ENCODE assay signal across 9 cellular contexts in genomic region chr1:9626201-9626608, GRCh38. TPM values are rescaled to one million over a fixed set of nuclear protein-coding genes. Genes with fewer than 3 reads are reported as not detected.
DNase-seq lines count a peak whose midpoint lies in the region; ATAC-seq, FAIRE-seq and TF ChIP-seq lines count a peak whose summit lies in the region.
"Had no signal": no experiment of that assay in that cellular context is flagged by ENCODE, and none has a peak within 500 bp of the region (broad histone marks: within the 10 kb centered on the region; RNA-seq: fewer than 3 reads in every experiment).

No MANE protein-coding gene starts in this region.

- TF ChIP-seq CTCF in RWPE1 (conservative IDR thresholded peaks at IDR 0.05; ENCODE audit: low read depth) = no peak

- FAIRE-seq in urothelium cell line (lab: Jason Lieb, UNC) = no peak
- FAIRE-seq: frontal cortex had no signal

- H3K4me3 Mint-ChIP-seq in activated CD4-positive, alpha-beta memory T cell treated with anti-CD3 and anti-CD28 coated beads for 36 hours = peak overlapping the region; percentile 87
- H3K4me3 Mint-ChIP-seq in stimulated activated naive B cell treated with anti-CD40 and anti-IgM and Interleukin-4, amounts not matched to agents 10 μg/mL and 1 μg/mL and 100 μg/mL, for 72 hours = peak overlapping the region; percentile 94 to 95

- CTCF ChIA-PET in activated CD4-positive, alpha-beta memory T cell treated with anti-CD3 and anti-CD28 coated beads for 36 hours (lab: Charles Lee) = interaction anchor here (0.6 to 6.6 kb wide), 28 partner anchors 9 to 387 kb away, joined by 3 to 113 read pairs (median 6); partner anchors contain the start of genes CLSTN1 and PIK3CD
- CTCF ChIA-PET in RWPE1 (lab: Yijun Ruan, JAX) = interaction anchor here (0.6 to 2.0 kb wide), 22 partner anchors 9 to 841 kb away, joined by 3 to 14 read pairs (median 4); no protein-coding TSS in a partner anchor

- H3K27ac ChIP-seq in RWPE1 = no peak overlapping the region

- intact Hi-C loops in activated CD4-positive, alpha-beta memory T cell treated with anti-CD3 and anti-CD28 coated beads for 36 hours (cut with micrococcal nuclease) = loop anchor here (2.0 kb wide), 1 partner anchor 657 kb away; no protein-coding TSS in a partner anchor

- H3K27me3 Mint-ChIP-seq in activated CD4-positive, alpha-beta memory T cell treated with anti-CD3 and anti-CD28 coated beads for 36 hours = peaks cover 4% of the 10 kb centered on the region
- H3K27me3 Mint-ChIP-seq in stimulated activated naive B cell treated with anti-CD40 and anti-IgM and Interleukin-4, amounts not matched to agents 10 μg/mL and 1 μg/mL and 100 μg/mL, for 72 hours = no peaks in the 10 kb centered on the region

- H3K4me1 Mint-ChIP-seq in activated CD4-positive, alpha-beta memory T cell treated with anti-CD3 and anti-CD28 coated beads for 36 hours (ENCODE audit: low read depth) = peaks cover 34% of the 10 kb centered on the region
- H3K4me1 Mint-ChIP-seq in stimulated activated naive B cell treated with anti-CD40 and anti-IgM and Interleukin-4, amounts not matched to agents 10 μg/mL and 1 μg/mL and 100 μg/mL, for 72 hours = peaks cover 35 to 67% of the 10 kb centered on the region in 2 donors

- H3K36me3 Mint-ChIP-seq in activated CD4-positive, alpha-beta memory T cell treated with anti-CD3 and anti-CD28 coated beads for 36 hours = peaks cover 12% of the 10 kb centered on the region
- peaks cover 12 to 19% of the 10 kb centered on the region in 2 donors for H3K36me3 Mint-ChIP-seq in stimulated activated naive B cell treated with anti-CD40 and anti-IgM and Interleukin-4, amounts not matched to agents 10 μg/mL and 1 μg/mL and 100 μg/mL, for 72 hours

- H3K9me3 Mint-ChIP-seq in activated CD4-positive, alpha-beta memory T cell treated with anti-CD3 and anti-CD28 coated beads for 36 hours = no peaks in the 10 kb centered on the region
- no peaks in the 10 kb centered on the region for H3K9me3 Mint-ChIP-seq in stimulated activated naive B cell treated with anti-CD40 and anti-IgM and Interleukin-4, amounts not matched to agents 10 μg/mL and 1 μg/mL and 100 μg/mL, for 72 hours

- DNase-seq in activated T-cell treated with anti-CD3 and anti-CD28 coated beads for 48 hours (ENCODE audit: low read depth) (peak; percentile 12), activated T-cell treated with anti-CD3 and anti-CD28 coated beads for 4 hours (no peak), HuH-7.5 (ENCODE audit: low spot score) (no peak), urothelium cell line (ENCODE audit: low spot score) (no peak), RWPE1 (ENCODE audit: low spot score) (no peak)
- DNase-seq in activated CD4-positive, alpha-beta memory T cell treated with anti-CD3 and anti-CD28 coated beads for 36 hours = peak; percentile 46
- DNase-seq in stimulated activated naive B cell treated with anti-CD40 and anti-IgM and Interleukin-4, amounts not matched to agents 10 μg/mL and 1 μg/mL and 100 μg/mL, for 72 hours = peak; percentile 83

- POLR2A ChIA-PET in activated CD4-positive, alpha-beta memory T cell treated with anti-CD3 and anti-CD28 coated beads for 36 hours (lab: Charles Lee) = interaction anchor here (0.7 to 6.6 kb wide), 7 partner anchors 18 to 91 kb away, joined by 3 to 114 read pairs (median 3); partner anchors contain the start of gene PIK3CD
- POLR2A ChIA-PET in RWPE1 (lab: Yijun Ruan, JAX; ENCODE audit: low non-redundant PET) = no interaction called here

- H3K27ac Mint-ChIP-seq in activated CD4-positive, alpha-beta memory T cell treated with anti-CD3 and anti-CD28 coated beads for 36 hours = peak overlapping the region; percentile 34
- H3K27ac Mint-ChIP-seq in stimulated activated naive B cell treated with anti-CD40 and anti-IgM and Interleukin-4, amounts not matched to agents 10 μg/mL and 1 μg/mL and 100 μg/mL, for 72 hours = peak overlapping the region; percentile 90

- ATAC-seq in HG02870 (IDR thresholded peaks at IDR 0.05; ENCODE audit: unreplicated experiment) = peak; percentile 39
- ATAC-seq in stimulated activated naive B cell treated with anti-CD40 and anti-IgM and Interleukin-4, amounts not matched to agents 10 μg/mL and 1 μg/mL and 100 μg/mL, for 72 hours (replicated peaks) = peak; percentile 51 to 53

RNA-seq across cellular contexts. Expression of gene PIK3CD, which starts 25.3 kb away (rescaled TPM):
- 100 to 1,000 TPM; 129 to 138 TPM for total RNA-seq in activated CD4-positive, alpha-beta memory T cell treated with anti-CD3 and anti-CD28 coated beads for 36 hours

RNA-seq across cellular contexts. Expression of gene TMEM201, which starts 37.5 kb away (rescaled TPM):
- total RNA-seq in activated CD4-positive, alpha-beta memory T cell treated with anti-CD3 and anti-CD28 coated beads for 36 hours = 10 to 100 TPM; 12.2 to 14.0 TPM

Comparison
In these comparisons a context has a peak if more than half of its experiments do, and no peak if none do; other contexts are left out.
1. DNase-seq: peak in activated T-cell treated with anti-CD3 and anti-CD28 coated beads for 48 hours (single experiment), activated CD4-positive, alpha-beta memory T cell treated with anti-CD3 and anti-CD28 coated beads for 36 hours (single experiment) and stimulated activated naive B cell treated with anti-CD40 and anti-IgM and Interleukin-4, amounts not matched to agents 10 μg/mL and 1 μg/mL and 100 μg/mL, for 72 hours (single experiment); none in activated T-cell treated with anti-CD3 and anti-CD28 coated beads for 4 hours (single experiment), HuH-7.5 (single experiment), urothelium cell line (single experiment) and RWPE1 (single experiment).